Comparison of ENCODE assay signal across 8 cellular contexts in the genomic region with DNA sequence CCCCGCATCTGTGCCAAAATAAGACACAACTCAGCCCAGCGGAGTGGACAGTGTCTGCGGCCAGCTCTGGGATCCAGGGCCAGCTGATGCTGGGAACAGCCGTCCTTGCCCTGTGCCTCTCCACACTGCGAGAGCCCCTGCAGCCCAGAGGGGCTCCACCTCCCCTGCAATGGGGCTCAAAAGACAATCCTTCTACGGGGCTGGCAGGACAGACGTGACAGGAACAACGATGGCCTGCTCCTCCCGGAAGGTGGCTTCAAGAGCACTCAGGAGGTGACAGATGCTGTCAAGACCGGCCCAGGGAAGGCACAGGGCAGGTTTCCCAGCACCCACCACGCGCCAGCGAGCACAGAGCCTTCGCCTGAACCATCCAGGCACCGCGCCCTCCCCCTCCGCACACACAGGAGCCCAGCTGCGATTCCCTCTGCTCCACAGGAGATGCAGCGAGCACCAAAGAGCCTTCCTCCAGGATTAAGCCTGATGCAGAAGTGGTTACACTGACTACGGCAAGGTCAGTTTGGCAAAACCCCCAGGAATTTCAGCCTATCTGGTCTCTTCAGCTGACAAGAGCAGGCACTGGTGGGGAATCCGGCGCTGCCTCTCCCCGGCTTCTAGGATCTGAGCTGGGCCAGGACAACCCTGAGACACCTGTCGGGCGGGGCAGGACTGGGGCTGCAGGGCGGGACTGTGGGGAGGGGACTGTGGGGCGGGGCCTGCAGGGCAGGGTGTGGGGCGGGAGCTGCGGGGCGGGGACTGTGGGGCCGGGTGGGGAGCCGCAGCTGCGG.
A peak's percentile ranks its signal among the peaks of the same experiment; 100 is the strongest.
DNase-seq lines count a peak whose midpoint lies in the region; ATAC-seq and TF ChIP-seq lines count a peak whose summit lies in the region.
"Had no signal": no experiment of that assay in that cellular context is flagged by ENCODE, and none has a peak within 500 bp of the region (broad histone marks: within the 10 kb centered on the region; RNA-seq: fewer than 3 reads in every experiment).

No MANE protein-coding gene starts in this region.

- H3K27me3 ChIP-seq in Panc1 (ENCODE audit: control insufficient read depth, insufficient read depth, low read length) = no peaks in the 10 kb centered on the region

- POLR2A ChIA-PET in HEK293 (lab: Yijun Ruan, JAX) (interaction anchor here (0.6 kb wide), 1 partner anchor 74 kb away, joined by 4 read pairs; no protein-coding TSS in a partner anchor), Panc1 (lab: Charles Lee) (interaction anchor here (0.6 kb wide), 1 partner anchor 17 kb away, joined by 6 read pairs; no protein-coding TSS in a partner anchor)

- H3K4me1 ChIP-seq in HEK293 (ENCODE audit: control insufficient read depth, insufficient read depth, low read length) (peaks cover 32% of the 10 kb centered on the region), Panc1 (ENCODE audit: control insufficient read depth, insufficient read depth, low read length) (peaks cover 93% of the 10 kb centered on the region)

- DNase-seq in Panc1 (ENCODE audit: low read depth, low spot score) (no peak), occipital lobe (lab: John Stamatoyannopoulos, UW) (peak; percentile 68), UCSD-AML1 (lab: John Stamatoyannopoulos, UW; ENCODE audit: unreplicated experiment) (no peak)
- no peak for DNase-seq in stimulated activated naive CD4-positive, alpha-beta T cell treated with Interleukin-2 at 50 U/mL for 16 hours (lab: John Stamatoyannopoulos, UW)
- DNase-seq: naive B cell had no signal

- CTCF ChIA-PET in HEK293 (lab: Yijun Ruan, JAX) = interaction anchor here (0.5 to 0.6 kb wide), 2 partner anchors 23 to 81 kb away, joined by 3 read pairs; no protein-coding TSS in a partner anchor
- CTCF ChIA-PET in Panc1 (lab: Charles Lee) = no interaction called here

- H3K9me3 ChIP-seq in HEK293 (ENCODE audit: control insufficient read depth, insufficient read depth, low read depth, low read length) (no peaks in the 10 kb centered on the region), Panc1 (ENCODE audit: control insufficient read depth, insufficient read depth, low read depth, low read length) (no peaks in the 10 kb centered on the region)

- H3K4me3 ChIP-seq in HEK293 (ENCODE audit: low read depth, low read length) (no peak overlapping the region), Panc1 (ENCODE audit: low read depth in 2 of 2, low read length in 2 of 2) (peak overlapping the region; percentile 14 to 42)

- peaks cover 0 to 12% of the 10 kb centered on the region in 2 experiments; a peak in 1 of 3 replicates for H3K36me3 ChIP-seq in HEK293 (ENCODE audit: control insufficient read depth in 2 of 2, insufficient read depth in 1 of 2, low read length in 2 of 2)
- no peaks in the 10 kb centered on the region for H3K36me3 ChIP-seq in Panc1 (ENCODE audit: control insufficient read depth, insufficient read depth, low read length)

- H3K27ac ChIP-seq in HEK293 (ENCODE audit: extremely low read depth, low read depth, low read length) = peak overlapping the region; percentile 38; the same call in 1 of the 2 replicates
- peak overlapping the region; percentile 86 for H3K27ac ChIP-seq in Panc1 (ENCODE audit: low read length)

- intact Hi-C loops in Panc1 (cut with micrococcal nuclease; ENCODE audit: unreplicated experiment) = no loop called here

- no peak for TF ChIP-seq CTCF in HEK293 (tag by site-specific recombination; IDR thresholded peaks at IDR 0.05)
- no peak for TF ChIP-seq CTCF in Panc1 (IDR thresholded peaks at IDR 0.05)

- ATAC-seq in Panc1 = peak; percentile 37
- ATAC-seq in esophagus mucosa = peak; percentile 66
- no peak for ATAC-seq in GM18517 (IDR thresholded peaks at IDR 0.05; ENCODE audit: unreplicated experiment)

- in situ Hi-C loops in Panc1 (cut with HindIII; ENCODE audit: low pct_unique_long_range_greater_than_20kb, low sequenced_read_pairs) = no loop called here

- BruUV-seq in Panc1 (replicated peaks; lab: Mats Ljungman, UMichigan) = no TSS peak

TF ChIP-seq in HEK293, 187 proteins besides CTCF, POLR2A, EP300 and RAD21:
- TF ChIP-seq ZNF341 (tag by site-specific recombination; IDR thresholded peaks at IDR 0.05; ENCODE audit: low read depth) (peak; percentile 70), SP2 (tag by site-specific recombination; IDR thresholded peaks at IDR 0.05) (peak; percentile 6; the same call in 1 of the 2 replicates), ZNF19 (tag by site-specific recombination; IDR thresholded peaks at IDR 0.05; ENCODE audit: low read depth) (no peak), ZNF585B (tag by site-specific recombination; IDR thresholded peaks at IDR 0.05) (no peak), KLF1 (tag by site-specific recombination; IDR thresholded peaks at IDR 0.05) (peak; percentile 29), ZNF223 (tag by site-specific recombination; IDR thresholded peaks at IDR 0.05) (peak; percentile 39; the same call in 1 of the 2 replicates), ZIC2 (tag by site-specific recombination; IDR thresholded peaks at IDR 0.05) (peak; percentile 51)
